In genomic region chr19:40213882-40214570, GRCh38 we compare ENCODE assay signal across 2 cellular contexts.
TF ChIP-seq lines count a peak whose summit lies in the region.

No MANE protein-coding gene starts in this region.

TF ChIP-seq in A549, 52 proteins besides CTCF, POLR2A, EP300 and RAD21:
- TF ChIP-seq, protein P1, sequence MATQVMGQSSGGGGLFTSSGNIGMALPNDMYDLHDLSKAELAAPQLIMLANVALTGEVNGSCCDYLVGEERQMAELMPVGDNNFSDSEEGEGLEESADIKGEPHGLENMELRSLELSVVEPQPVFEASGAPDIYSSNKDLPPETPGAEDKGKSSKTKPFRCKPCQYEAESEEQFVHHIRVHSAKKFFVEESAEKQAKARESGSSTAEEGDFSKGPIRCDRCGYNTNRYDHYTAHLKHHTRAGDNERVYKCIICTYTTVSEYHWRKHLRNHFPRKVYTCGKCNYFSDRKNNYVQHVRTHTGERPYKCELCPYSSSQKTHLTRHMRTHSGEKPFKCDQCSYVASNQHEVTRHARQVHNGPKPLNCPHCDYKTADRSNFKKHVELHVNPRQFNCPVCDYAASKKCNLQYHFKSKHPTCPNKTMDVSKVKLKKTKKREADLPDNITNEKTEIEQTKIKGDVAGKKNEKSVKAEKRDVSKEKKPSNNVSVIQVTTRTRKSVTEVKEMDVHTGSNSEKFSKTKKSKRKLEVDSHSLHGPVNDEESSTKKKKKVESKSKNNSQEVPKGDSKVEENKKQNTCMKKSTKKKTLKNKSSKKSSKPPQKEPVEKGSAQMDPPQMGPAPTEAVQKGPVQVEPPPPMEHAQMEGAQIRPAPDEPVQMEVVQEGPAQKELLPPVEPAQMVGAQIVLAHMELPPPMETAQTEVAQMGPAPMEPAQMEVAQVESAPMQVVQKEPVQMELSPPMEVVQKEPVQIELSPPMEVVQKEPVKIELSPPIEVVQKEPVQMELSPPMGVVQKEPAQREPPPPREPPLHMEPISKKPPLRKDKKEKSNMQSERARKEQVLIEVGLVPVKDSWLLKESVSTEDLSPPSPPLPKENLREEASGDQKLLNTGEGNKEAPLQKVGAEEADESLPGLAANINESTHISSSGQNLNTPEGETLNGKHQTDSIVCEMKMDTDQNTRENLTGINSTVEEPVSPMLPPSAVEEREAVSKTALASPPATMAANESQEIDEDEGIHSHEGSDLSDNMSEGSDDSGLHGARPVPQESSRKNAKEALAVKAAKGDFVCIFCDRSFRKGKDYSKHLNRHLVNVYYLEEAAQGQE (IDR thresholded peaks at IDR 0.05) = no peak
- no peak for TF ChIP-seq USF2 (IDR thresholded peaks at IDR 0.05)
- no peak for TF ChIP-seq NR3C1 (IDR thresholded peaks at IDR 0.05)
- TF ChIP-seq ESRRA (IDR thresholded peaks at IDR 0.05; ENCODE audit: borderline replicate concordance, low read length) = no peak
- no peak for TF ChIP-seq HOXB13 (CRISPR knock-in tag; IDR thresholded peaks at IDR 0.05; ENCODE audit: low read depth)
- TF ChIP-seq NFE2L2 (conservative IDR thresholded peaks at IDR 0.05; ENCODE audit: low read length) = no peak
- TF ChIP-seq MAZ (IDR thresholded peaks at IDR 0.05; ENCODE audit: borderline replicate concordance, low read depth, low read length) = no peak
- TF ChIP-seq ZC3H11A (IDR thresholded peaks at IDR 0.05) = no peak
- no peak for TF ChIP-seq FOXS1 (CRISPR knock-in tag; IDR thresholded peaks at IDR 0.05)
- TF ChIP-seq JUN (IDR thresholded peaks at IDR 0.05) = no peak
- TF ChIP-seq, protein P2, sequence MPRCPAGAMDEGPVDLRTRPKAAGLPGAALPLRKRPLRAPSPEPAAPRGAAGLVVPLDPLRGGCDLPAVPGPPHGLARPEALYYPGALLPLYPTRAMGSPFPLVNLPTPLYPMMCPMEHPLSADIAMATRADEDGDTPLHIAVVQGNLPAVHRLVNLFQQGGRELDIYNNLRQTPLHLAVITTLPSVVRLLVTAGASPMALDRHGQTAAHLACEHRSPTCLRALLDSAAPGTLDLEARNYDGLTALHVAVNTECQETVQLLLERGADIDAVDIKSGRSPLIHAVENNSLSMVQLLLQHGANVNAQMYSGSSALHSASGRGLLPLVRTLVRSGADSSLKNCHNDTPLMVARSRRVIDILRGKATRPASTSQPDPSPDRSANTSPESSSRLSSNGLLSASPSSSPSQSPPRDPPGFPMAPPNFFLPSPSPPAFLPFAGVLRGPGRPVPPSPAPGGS (IDR thresholded peaks at IDR 0.05) = no peak
- no peak for TF ChIP-seq POLR2AphosphoS2 (conservative IDR thresholded peaks at IDR 0.05; ENCODE audit: low read length)
- TF ChIP-seq ZSCAN20 (CRISPR knock-in tag; IDR thresholded peaks at IDR 0.05) = no peak
- TF ChIP-seq RFX5 (IDR thresholded peaks at IDR 0.05) = no peak
- no peak for TF ChIP-seq MAFK (IDR thresholded peaks at IDR 0.05; ENCODE audit: partially characterized antibody)
- no peak for TF ChIP-seq RCOR1 (IDR thresholded peaks at IDR 0.05; ENCODE audit: low read depth, low read length)
- TF ChIP-seq KDM5A (IDR thresholded peaks at IDR 0.05) = no peak
- no peak for TF ChIP-seq RARB (CRISPR knock-in tag; IDR thresholded peaks at IDR 0.05)
- TF ChIP-seq FOSB (CRISPR knock-in tag; IDR thresholded peaks at IDR 0.05) = no peak
- no peak for TF ChIP-seq HOXB5 (CRISPR knock-in tag; IDR thresholded peaks at IDR 0.05)

TF ChIP-seq in GM12878, 131 proteins besides CTCF, POLR2A, EP300 and RAD21:
- TF ChIP-seq, protein P3, sequence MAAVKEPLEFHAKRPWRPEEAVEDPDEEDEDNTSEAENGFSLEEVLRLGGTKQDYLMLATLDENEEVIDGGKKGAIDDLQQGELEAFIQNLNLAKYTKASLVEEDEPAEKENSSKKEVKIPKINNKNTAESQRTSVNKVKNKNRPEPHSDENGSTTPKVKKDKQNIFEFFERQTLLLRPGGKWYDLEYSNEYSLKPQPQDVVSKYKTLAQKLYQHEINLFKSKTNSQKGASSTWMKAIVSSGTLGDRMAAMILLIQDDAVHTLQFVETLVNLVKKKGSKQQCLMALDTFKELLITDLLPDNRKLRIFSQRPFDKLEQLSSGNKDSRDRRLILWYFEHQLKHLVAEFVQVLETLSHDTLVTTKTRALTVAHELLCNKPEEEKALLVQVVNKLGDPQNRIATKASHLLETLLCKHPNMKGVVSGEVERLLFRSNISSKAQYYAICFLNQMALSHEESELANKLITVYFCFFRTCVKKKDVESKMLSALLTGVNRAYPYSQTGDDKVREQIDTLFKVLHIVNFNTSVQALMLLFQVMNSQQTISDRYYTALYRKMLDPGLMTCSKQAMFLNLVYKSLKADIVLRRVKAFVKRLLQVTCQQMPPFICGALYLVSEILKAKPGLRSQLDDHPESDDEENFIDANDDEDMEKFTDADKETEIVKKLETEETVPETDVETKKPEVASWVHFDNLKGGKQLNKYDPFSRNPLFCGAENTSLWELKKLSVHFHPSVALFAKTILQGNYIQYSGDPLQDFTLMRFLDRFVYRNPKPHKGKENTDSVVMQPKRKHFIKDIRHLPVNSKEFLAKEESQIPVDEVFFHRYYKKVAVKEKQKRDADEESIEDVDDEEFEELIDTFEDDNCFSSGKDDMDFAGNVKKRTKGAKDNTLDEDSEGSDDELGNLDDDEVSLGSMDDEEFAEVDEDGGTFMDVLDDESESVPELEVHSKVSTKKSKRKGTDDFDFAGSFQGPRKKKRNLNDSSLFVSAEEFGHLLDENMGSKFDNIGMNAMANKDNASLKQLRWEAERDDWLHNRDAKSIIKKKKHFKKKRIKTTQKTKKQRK (IDR thresholded peaks at IDR 0.05; ENCODE audit: low read depth, low read length) = no peak
- no peak for TF ChIP-seq MTA2 (IDR thresholded peaks at IDR 0.05; ENCODE audit: low read depth)
